Comparison of ENCODE assay signal across 9 cellular contexts in the genomic region with DNA sequence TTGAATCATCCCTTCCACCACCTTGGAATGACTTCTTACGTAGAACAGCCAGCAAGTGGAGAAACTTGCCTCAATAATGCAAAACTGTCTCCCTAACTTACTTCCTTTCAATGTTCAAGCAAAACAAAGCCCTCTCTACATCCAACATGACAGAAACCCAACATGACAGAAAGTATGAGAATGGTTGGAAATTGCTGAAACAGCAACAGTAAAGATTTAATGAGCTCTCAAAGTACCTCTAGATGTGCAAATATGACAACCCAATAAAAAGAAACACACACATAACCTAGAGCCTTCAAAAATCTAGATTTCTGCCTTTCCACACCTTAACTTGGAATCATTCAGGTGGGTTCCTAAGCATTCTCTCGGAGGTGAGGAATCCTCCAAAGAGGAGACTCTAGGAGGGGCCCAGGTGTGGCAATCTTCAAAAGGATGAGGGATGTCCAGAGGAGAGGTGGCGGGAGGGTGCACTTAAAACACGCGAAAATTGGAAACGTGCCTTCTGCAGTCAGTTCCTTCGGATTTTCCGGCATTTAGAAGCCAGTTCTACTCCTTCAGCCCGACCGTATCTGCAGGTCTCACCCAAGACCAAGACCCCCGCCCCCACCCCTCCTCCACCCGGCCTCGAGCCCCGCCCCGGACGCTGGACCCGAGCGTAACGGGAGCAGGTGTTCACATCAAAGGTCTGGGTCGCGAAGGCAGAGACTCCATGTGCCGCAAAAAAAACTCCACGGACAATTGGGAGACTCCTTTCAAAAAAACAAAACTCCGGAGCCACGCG. TPM values are rescaled to one million over a fixed set of nuclear protein-coding genes. Genes with fewer than 3 reads are reported as not detected.
DNase-seq lines count a peak whose midpoint lies in the region; ATAC-seq, FAIRE-seq and TF ChIP-seq lines count a peak whose summit lies in the region.
"Had no signal": no experiment of that assay in that cellular context is flagged by ENCODE, and none has a peak within 500 bp of the region (broad histone marks: within the 10 kb centered on the region; RNA-seq: fewer than 3 reads in every experiment).

No MANE protein-coding gene starts in this region.

- no peaks in the 10 kb centered on the region for H3K27me3 ChIP-seq in CD4-positive, alpha-beta memory T cell (ENCODE audit: insufficient read depth, low read length)
- H3K27me3 ChIP-seq in esophagus muscularis mucosa: no peaks in the 10 kb centered on the region

- H3K27ac ChIP-seq in CD4-positive, alpha-beta memory T cell (ENCODE audit: low read depth, low read length): peak overlapping the region; percentile 69
- H3K27ac ChIP-seq in esophagus muscularis mucosa (replicated peaks in 1 of 4): peak overlapping the region; percentile 91 to 95 (median 92)

- H3K36me3 ChIP-seq in CD4-positive, alpha-beta memory T cell (ENCODE audit: insufficient read depth, low read length): no peaks in the 10 kb centered on the region
- no peaks in the 10 kb centered on the region for H3K36me3 ChIP-seq in esophagus muscularis mucosa

- H3K9me3 Mint-ChIP-seq in CD4-positive, alpha-beta memory T cell: no peaks in the 10 kb centered on the region
- H3K9me3 Mint-ChIP-seq: memory B cell had no signal

- TF ChIP-seq CTCF in esophagus muscularis mucosa (IDR thresholded peaks at IDR 0.05) (no peak), retinal pigment epithelial cell (conservative IDR thresholded peaks at IDR 0.05; ENCODE audit: low read depth, low read length) (no peak)

- H3K4me1 Mint-ChIP-seq in CD4-positive, alpha-beta memory T cell: peaks cover 15 to 20% (median 16%) of the 10 kb centered on the region in 4 donors

- H3K4me3 ChIP-seq in CD4-positive, alpha-beta memory T cell (ENCODE audit: low read length in 2 of 2): peak overlapping the region; percentile 86 to 97
- peak overlapping the region; percentile 65 to 88 (median 86) for H3K4me3 ChIP-seq in esophagus muscularis mucosa
- H3K4me3 ChIP-seq in retinal pigment epithelial cell (ENCODE audit: low read length): peak overlapping the region; percentile 97

- no peak for FAIRE-seq in H54 (lab: Jason Lieb, UNC)
- no peak for FAIRE-seq in frontal cortex (lab: Jason Lieb, UNC)

- no peaks in the 10 kb centered on the region for H3K27me3 Mint-ChIP-seq in CD4-positive, alpha-beta memory T cell
- H3K27me3 Mint-ChIP-seq: memory B cell had no signal

- peaks cover 0 to 4% of the 10 kb centered on the region in 2 donors for H3K36me3 Mint-ChIP-seq in CD4-positive, alpha-beta memory T cell
- H3K36me3 Mint-ChIP-seq: memory B cell had no signal

- WGBS in esophagus muscularis mucosa: 9% methylated on average over 15 of the region's 26 CpGs

- POLR2A ChIA-PET in CD4-positive, alpha-beta memory T cell (lab: Charles Lee; ENCODE audit: partially characterized antibody): interaction anchor here (0.6 to 3.0 kb wide), 11 partner anchors 15 to 1038 kb away, joined by 3 to 30 read pairs (median 4); partner anchors contain the start of genes ALDH9A1 and TMCO1

- no peaks in the 10 kb centered on the region for H3K9me3 ChIP-seq in CD4-positive, alpha-beta memory T cell (ENCODE audit: control insufficient read depth in 1 of 2, low read length in 2 of 2)
- H3K9me3 ChIP-seq in esophagus muscularis mucosa: no peaks in the 10 kb centered on the region

- no peak overlapping the region for H3K4me3 Mint-ChIP-seq in CD4-positive, alpha-beta memory T cell

- peak; percentile 0 for ATAC-seq in GM21723 (IDR thresholded peaks at IDR 0.05; ENCODE audit: unreplicated experiment)

- intact Hi-C loops in CD4-positive, alpha-beta memory T cell (cut with micrococcal nuclease): loop anchor here (10.0 kb wide), 1 partner anchor 195 kb away; the partner anchor contains the start of gene UCK2
- intact Hi-C loops in esophagus muscularis mucosa (cut with DNase I): loop anchor here (5.0 to 10.0 kb wide), 4 partner anchors 33 to 195 kb away; partner anchors contain the start of genes ALDH9A1, TMCO1 and UCK2

- peak overlapping the region in 1 of 7 donors; percentile 85 for H3K27ac Mint-ChIP-seq in CD4-positive, alpha-beta memory T cell
- H3K27ac Mint-ChIP-seq: memory B cell had no signal

- peaks cover 35% of the 10 kb centered on the region for H3K4me1 ChIP-seq in CD4-positive, alpha-beta memory T cell (ENCODE audit: insufficient read depth, low read length)
- H3K4me1 ChIP-seq in esophagus muscularis mucosa: peaks cover 27 to 40% (median 36%) of the 10 kb centered on the region in 4 donors

- TF ChIP-seq POLR2A in esophagus muscularis mucosa (IDR thresholded peaks at IDR 0.05; ENCODE audit: low read depth): no peak
- TF ChIP-seq POLR2A in H54 (IDR thresholded peaks at IDR 0.05; ENCODE audit: low read depth, low read length): no peak

- CTCF ChIA-PET in CD4-positive, alpha-beta memory T cell (lab: Charles Lee; ENCODE audit: partially characterized antibody): interaction anchor here (0.8 to 1.1 kb wide), 3 partner anchors 68 to 236 kb away, joined by 3 read pairs; partner anchors contain the start of gene TMCO1

- no peak for DNase-seq in CD4-positive, alpha-beta memory T cell
- DNase-seq in NCI-H526 treated with DMSO at 0.1 percent for 48 hours (lab: John Stamatoyannopoulos, UW) (peak; percentile 90), esophagus muscularis mucosa (ENCODE audit: extremely low spot score) (no peak), retinal pigment epithelial cell (ENCODE audit: low read depth) (no peak), amniotic stem cell (lab: John Stamatoyannopoulos, UW) (no peak), H54 (ENCODE audit: insufficient read length, low spot score) (no peak), frontal cortex (ENCODE audit: low spot score in 2 of 2) (no peak)

- no peak for TF ChIP-seq EP300 in esophagus muscularis mucosa (IDR thresholded peaks at IDR 0.05)

RNA-seq across cellular contexts. Expression of gene MGST3, which starts 1.0 kb away (rescaled TPM):
- total RNA-seq in CD4-positive, alpha-beta memory T cell: 10 to 100 TPM; 67.6 to 74.0 TPM
- polyA plus RNA-seq in CD4-positive, alpha-beta memory T cell: 100 to 1,000 TPM; 171 to 176 TPM
- total RNA-seq in esophagus muscularis mucosa: 100 to 1,000 TPM; 202 to 257 (median 232) TPM
- 162 TPM for total RNA-seq in frontal cortex
